In genomic region chr11:122874991-122875390, GRCh38 we compare ENCODE assay signal across 21 cellular contexts. TPM values are rescaled to one million over a fixed set of nuclear protein-coding genes. Genes with fewer than 3 reads are reported as not detected.
A peak's percentile ranks its signal among the peaks of the same experiment; 100 is the strongest.
DNase-seq lines count a peak whose midpoint lies in the region; ATAC-seq and TF ChIP-seq lines count a peak whose summit lies in the region.
"Had no signal": no experiment of that assay in that cellular context is flagged by ENCODE, and none has a peak within 500 bp of the region (broad histone marks: within the 10 kb centered on the region; RNA-seq: fewer than 3 reads in every experiment).

No MANE protein-coding gene starts in this region.

- DNase-seq in GM23248, result peak; percentile 10
- no peak for DNase-seq in uterus
- DNase-seq in heart right ventricle, result no peak
- no peak for DNase-seq in activated CD4-positive, CD25-positive, alpha-beta regulatory T cell treated with anti-CD3 and anti-CD28 coated beads, Interleukin-2, amount 50 U/mL, for 72 hours
- no peak for DNase-seq in sciatic nerve (ENCODE audit: low spot score)
- DNase-seq: activated CD8-positive, alpha-beta memory T cell treated with anti-CD3 and anti-CD28 coated beads for 24 hours; CD4-positive, alpha-beta memory T cell; cerebellar nuclear complex; DMS79 treated with DMSO at 0.1 percent for 48 hours; effector memory CD8-positive, alpha-beta T cell; NCI-H1436; NCI-H446 treated with DMSO at 0.1 percent for 48 hours; Right ventricle myocardium superior had no signal

- TF ChIP-seq CTCF in uterus (IDR thresholded peaks at IDR 0.05) (no peak), heart right ventricle (IDR thresholded peaks at IDR 0.05) (no peak)

- WGBS in GM23248 (ENCODE audit: low coverage in 1 of 2, low lambda C conversion rate in 2 of 2, missing lambda C conversion rate in 2 of 2), 2 experiments, result 38 to 54% methylated on average over 7 of the region's 7 CpGs
- 71 to 81% methylated on average over 7 of the region's 7 CpGs for WGBS in heart right ventricle, 2 donors

- H3K9me3 ChIP-seq in BLaER1 treated with 17β-estradiol and CSF1 and Interleukin-3, amounts not matched to agents 10 nM and 100 nM (replicated peaks in 1 of 11), result no peaks in the 10 kb centered on the region
- H3K9me3 ChIP-seq in GM23248 (ENCODE audit: low read depth) (no peaks in the 10 kb centered on the region), uterus (no peaks in the 10 kb centered on the region), heart right ventricle (no peaks in the 10 kb centered on the region)
- H3K9me3 ChIP-seq: HAP-1 had no signal

- no peak overlapping the region for H3K4me3 ChIP-seq in BLaER1 treated with 17β-estradiol and CSF1 and Interleukin-3, amounts not matched to agents 10 nM and 100 nM
- H3K4me3 ChIP-seq in GM23248 (no peak overlapping the region), uterus (no peak overlapping the region), heart right ventricle (no peak overlapping the region)
- H3K4me3 ChIP-seq: HAP-1, hepatocyte had no signal

- no peaks in the 10 kb centered on the region for H3K9me2 ChIP-seq in GM23248 (ENCODE audit: insufficient read depth)

- intact Hi-C loops in uterus (cut with DNase I; ENCODE audit: low total_unique reads), result no loop called here
- intact Hi-C loops in heart right ventricle (cut with DNase I), result no loop called here
- intact Hi-C loops in sciatic nerve (cut with DNase I), result no loop called here

- peak; percentile 74 for ATAC-seq in GM18870 (IDR thresholded peaks at IDR 0.05; ENCODE audit: unreplicated experiment)
- peak; percentile 76 for ATAC-seq in HG03469 (IDR thresholded peaks at IDR 0.05; ENCODE audit: unreplicated experiment)
- no peak for ATAC-seq in heart right ventricle
- no peak for ATAC-seq in sciatic nerve
- ATAC-seq: effector memory CD8-positive, alpha-beta T cell had no signal

- H3K9ac ChIP-seq in BLaER1 treated with 17β-estradiol and CSF1 and Interleukin-3, amounts not matched to agents 10 nM and 100 nM, result no peak overlapping the region
- H3K9ac ChIP-seq in GM23248, result no peak overlapping the region

- H3K27me3 ChIP-seq in BLaER1 treated with 17β-estradiol and CSF1 and Interleukin-3, amounts not matched to agents 10 nM and 100 nM, result peaks cover 0 to 10% (median 0%) of the 10 kb centered on the region in 11 experiments; a peak in 3 of 22 replicates
- H3K27me3 ChIP-seq in GM23248 (replicated peaks; ENCODE audit: insufficient read depth), result no peaks in the 10 kb centered on the region
- H3K27me3 ChIP-seq in uterus, result no peaks in the 10 kb centered on the region
- peaks cover 0 to 26% (median 0%) of the 10 kb centered on the region in 7 donors for H3K27me3 ChIP-seq in heart right ventricle
- H3K27me3 ChIP-seq: hepatocyte had no signal

- peak overlapping the region; percentile 1 to 55 (median 32); a peak in 15 of 22 replicates for H3K4me2 ChIP-seq in BLaER1 treated with 17β-estradiol and CSF1 and Interleukin-3, amounts not matched to agents 10 nM and 100 nM
- no peak overlapping the region for H3K4me2 ChIP-seq in GM23248 (ENCODE audit: unreplicated experiment)
- H3K4me2 ChIP-seq: hepatocyte had no signal

- H2AFZ ChIP-seq in GM23248, result no peak overlapping the region
- H2AFZ ChIP-seq: hepatocyte had no signal

- in situ Hi-C loops in GM23248 (cut with MboI), result loop anchor here (25.0 kb wide), 1 partner anchor 387 kb away; no protein-coding TSS in a partner anchor

- no peaks in the 10 kb centered on the region for H3K36me3 ChIP-seq in BLaER1 treated with 17β-estradiol and CSF1 and Interleukin-3, amounts not matched to agents 10 nM and 100 nM
- H3K36me3 ChIP-seq in GM23248 (ENCODE audit: low read depth), result no peaks in the 10 kb centered on the region
- H3K36me3 ChIP-seq in uterus, result no peaks in the 10 kb centered on the region
- H3K36me3 ChIP-seq in heart right ventricle, result no peaks in the 10 kb centered on the region
- H3K36me3 ChIP-seq: HAP-1 had no signal

- H3K4me1 ChIP-seq in BLaER1 treated with 17β-estradiol and CSF1 and Interleukin-3, amounts not matched to agents 10 nM and 100 nM, result peaks cover 7 to 23% (median 14%) of the 10 kb centered on the region in 10 experiments; a peak in 18 of 20 replicates
- H3K4me1 ChIP-seq in GM23248 (ENCODE audit: insufficient read depth) (no peaks in the 10 kb centered on the region), uterus (no peaks in the 10 kb centered on the region), heart right ventricle (no peaks in the 10 kb centered on the region)

- no peak overlapping the region; a peak in 1 of 22 replicates for H3K27ac ChIP-seq in BLaER1 treated with 17β-estradiol and CSF1 and Interleukin-3, amounts not matched to agents 10 nM and 100 nM
- H3K27ac ChIP-seq in GM23248 (no peak overlapping the region), uterus (no peak overlapping the region), heart right ventricle (no peak overlapping the region)
- H3K27ac ChIP-seq: hepatocyte had no signal

- H4K20me1 ChIP-seq in BLaER1 treated with 17β-estradiol and CSF1 and Interleukin-3, amounts not matched to agents 10 nM and 100 nM, result no peaks in the 10 kb centered on the region
- no peaks in the 10 kb centered on the region for H4K20me1 ChIP-seq in GM23248 (ENCODE audit: insufficient read depth)

- H3F3A ChIP-seq in GM23248 (ENCODE audit: insufficient read depth), result peaks cover 5% of the 10 kb centered on the region; the same call in 1 of the 2 replicates

- no peak for TF ChIP-seq POLR2A in uterus (IDR thresholded peaks at IDR 0.05)

- no peaks in the 10 kb centered on the region for H3K79me2 ChIP-seq in GM23248 (ENCODE audit: insufficient read depth)
- H3K79me2 ChIP-seq: hepatocyte had no signal

RNA-seq across cellular contexts. Expression of gene JHY, which starts 7.6 kb away (rescaled TPM):
- total RNA-seq in GM23248 (2014; rRNA removed; shearing (Covaris generic)), result 5.1 and 7.3 TPM in 2 replicates
- polyA plus RNA-seq in GM23248 (2016; fragmentation: Nextera tagmentation; extraction: Ambion mirVana), result 5.3 and 6.7 TPM in 2 replicates
- total RNA-seq in uterus, result 1 to 10 TPM in 3 of 4 donors, under 1 TPM in 1; 0.88 to 9.0 (median 3.3) TPM
- 1 to 10 TPM in 9 of 10 donors, under 1 TPM in 1; 0.87 to 2.3 (median 1.8) TPM for total RNA-seq in heart right ventricle
- polyA plus RNA-seq in heart right ventricle, result 1 to 10 TPM in 1 of 2 donors, under 1 TPM in 1; 0.41 to 1.1 TPM
- 13.3 TPM for total RNA-seq in sciatic nerve

RNA-seq across cellular contexts. Expression of gene CRTAM, which starts 36.7 kb away (rescaled TPM):
- total RNA-seq in GM23248 (2014; rRNA removed; shearing (Covaris generic)), result not detected in 2 replicates
- not detected in 2 replicates for polyA plus RNA-seq in GM23248 (2016; fragmentation: Nextera tagmentation; extraction: Ambion mirVana)
- under 1 TPM in 1 of 4 donors, not detected in 3; 0.69 TPM for total RNA-seq in uterus
- 1 to 10 TPM in 1 of 10 donors, under 1 TPM in 1, not detected in 8; 0.15 to 1.8 TPM for total RNA-seq in heart right ventricle
- under 1 TPM in 1 of 2 donors, not detected in 1; 0.06 TPM for polyA plus RNA-seq in heart right ventricle
- total RNA-seq in sciatic nerve, result 1.9 TPM
- total RNA-seq: A673, hepatocyte, HT1080, pulmonary artery endothelial cell had no signal
- polyA plus RNA-seq: hepatocyte had no signal

Comparison
In these comparisons a context has a peak if more than half of its experiments do, and no peak if none do; other contexts are left out.
1. ATAC-seq: peak in GM18870 (single experiment) and HG03469 (single experiment); none in heart right ventricle (0 of 8) and sciatic nerve (single experiment).